ENCODE assay signal across 8 cellular contexts in the genomic region with DNA sequence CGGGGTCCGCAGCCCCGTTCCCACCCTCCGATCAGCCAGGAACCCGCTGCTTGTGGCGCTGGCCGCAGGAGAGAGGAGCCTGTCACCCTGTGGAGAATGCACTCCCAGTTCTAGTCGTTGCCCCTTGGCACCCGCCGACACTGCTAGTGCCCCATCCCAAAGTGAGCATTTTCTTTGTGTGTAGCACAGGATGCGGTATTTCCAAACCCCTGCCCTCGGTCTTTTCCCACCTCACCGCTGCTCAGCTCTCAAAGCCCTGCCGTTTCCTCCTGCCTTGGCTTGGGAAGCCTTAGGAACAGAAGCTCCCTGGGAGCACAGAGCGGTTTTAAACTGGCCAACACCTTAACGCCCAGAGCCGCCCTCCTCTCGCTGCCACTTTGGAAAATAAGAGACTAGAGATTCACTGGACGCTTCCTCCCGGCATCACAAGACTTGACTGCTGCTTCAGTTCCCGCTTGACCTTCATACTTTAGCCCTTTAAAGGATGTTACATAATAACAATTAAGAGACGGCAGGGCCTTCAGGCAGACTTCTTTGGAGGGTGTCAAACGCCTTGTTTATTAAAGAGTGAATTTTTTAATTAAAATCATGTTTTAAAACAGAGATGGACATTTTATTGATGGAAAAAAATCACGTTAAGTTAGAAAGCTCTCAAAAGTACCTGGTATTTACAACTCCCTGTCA. TPM values are rescaled to one million over a fixed set of nuclear protein-coding genes. Genes with fewer than 3 reads are reported as not detected.
DNase-seq lines count a peak whose midpoint lies in the region; ATAC-seq and TF ChIP-seq lines count a peak whose summit lies in the region.

No MANE protein-coding gene starts in this region.

- H3K36me3 ChIP-seq in ectodermal cell (ENCODE audit: control insufficient read depth, insufficient read depth, low read length) (no peaks in the 10 kb centered on the region), right lobe of liver (peaks cover 0 to 4% (median 1%) of the 10 kb centered on the region in 4 donors)

- in situ Hi-C loops in KBM-7 (cut with MboI; ENCODE audit: low pct_unique_long_range_greater_than_20kb, low sequenced_read_pairs), result no loop called here

- DNase-seq in AG09309 (ENCODE audit: low read depth) (no peak), KBM-7 (peak; percentile 60), WTC11 (ENCODE audit: low spot score) (peak; percentile 43), right lobe of liver (peak; percentile 49 to 61 (median 58)), NCI-H2029 treated with DMSO at 0.1 percent for 48 hours (lab: John Stamatoyannopoulos, UW) (no peak)
- peak in 1 of 2 donors; percentile 36 for DNase-seq in stimulated activated effector memory CD8-positive, alpha-beta T cell treated with anti-CD3 and anti-CD28 coated beads, Interleukin-12 subunit alpha, Interleukin-12 subunit beta, amount 100 ng/mL, for 72 hours (ENCODE audit: low spot score in 2 of 2)

- no peaks in the 10 kb centered on the region; the same call in 1 of the 2 replicates for H3K27me3 Mint-ChIP-seq in WTC11 (ENCODE audit: low read depth)

- peaks cover 34% of the 10 kb centered on the region for H3K4me1 Mint-ChIP-seq in WTC11
- peaks cover 13% of the 10 kb centered on the region for H3K4me1 Mint-ChIP-seq in stimulated activated effector memory CD8-positive, alpha-beta T cell treated with anti-CD3 and anti-CD28 coated beads, Interleukin-12 subunit alpha, Interleukin-12 subunit beta, amount 100 ng/mL, for 72 hours

- H3K27ac ChIP-seq in ectodermal cell (ENCODE audit: insufficient read depth, low read depth, low read length, poor library complexity, severe bottlenecking) (peak overlapping the region; percentile 72), right lobe of liver (peak overlapping the region; percentile 97 to 98 (median 98))

- H3K9me3 Mint-ChIP-seq in WTC11, result peaks cover 3% of the 10 kb centered on the region; the same call in 1 of the 2 replicates
- no peaks in the 10 kb centered on the region for H3K9me3 Mint-ChIP-seq in stimulated activated effector memory CD8-positive, alpha-beta T cell treated with anti-CD3 and anti-CD28 coated beads, Interleukin-12 subunit alpha, Interleukin-12 subunit beta, amount 100 ng/mL, for 72 hours

- no peaks in the 10 kb centered on the region for H3K36me3 Mint-ChIP-seq in WTC11
- H3K36me3 Mint-ChIP-seq in stimulated activated effector memory CD8-positive, alpha-beta T cell treated with anti-CD3 and anti-CD28 coated beads, Interleukin-12 subunit alpha, Interleukin-12 subunit beta, amount 100 ng/mL, for 72 hours, result peaks cover 22% of the 10 kb centered on the region

- no peaks in the 10 kb centered on the region for H3K27me3 ChIP-seq in ectodermal cell (ENCODE audit: control insufficient read depth, insufficient read depth, low read length, poor library complexity, severe bottlenecking)
- no peaks in the 10 kb centered on the region for H3K27me3 ChIP-seq in right lobe of liver

- H3K9me3 ChIP-seq in ectodermal cell (ENCODE audit: control insufficient read depth, low read length) (no peaks in the 10 kb centered on the region), right lobe of liver (no peaks in the 10 kb centered on the region)

- peaks cover 3% of the 10 kb centered on the region for H3K4me1 ChIP-seq in ectodermal cell (ENCODE audit: control insufficient read depth, insufficient read depth, low read length)
- H3K4me1 ChIP-seq in right lobe of liver, result peaks cover 0 to 28% (median 8%) of the 10 kb centered on the region in 4 donors

- H3K4me3 ChIP-seq in AG09309 (ENCODE audit: control insufficient read depth, low read depth, low read length) (peak overlapping the region; percentile 94), ectodermal cell (ENCODE audit: insufficient read depth, low read depth, low read length) (peak overlapping the region; percentile 78), right lobe of liver (peak overlapping the region; percentile 88 to 92 (median 88))

- peak overlapping the region; percentile 91 for H3K27ac Mint-ChIP-seq in WTC11
- H3K27ac Mint-ChIP-seq in stimulated activated effector memory CD8-positive, alpha-beta T cell treated with anti-CD3 and anti-CD28 coated beads, Interleukin-12 subunit alpha, Interleukin-12 subunit beta, amount 100 ng/mL, for 72 hours, result peak overlapping the region; percentile 95

- peak overlapping the region; percentile 87 for H3K4me3 Mint-ChIP-seq in WTC11
- peak overlapping the region; percentile 91 for H3K4me3 Mint-ChIP-seq in stimulated activated effector memory CD8-positive, alpha-beta T cell treated with anti-CD3 and anti-CD28 coated beads, Interleukin-12 subunit alpha, Interleukin-12 subunit beta, amount 100 ng/mL, for 72 hours

- no peak for TF ChIP-seq POLR2A in right lobe of liver (IDR thresholded peaks at IDR 0.05)

- POLR2A ChIA-PET in WTC11 (lab: Charles Lee), result no interaction called here

- TF ChIP-seq CTCF in AG09309 (IDR thresholded peaks at IDR 0.05; ENCODE audit: control insufficient read depth, insufficient read depth, low read depth, low read length, missing control alignments), result no peak
- TF ChIP-seq CTCF in WTC11 (IDR thresholded peaks at IDR 0.05), result no peak
- TF ChIP-seq CTCF in right lobe of liver (IDR thresholded peaks at IDR 0.05), result no peak

- intact Hi-C loops in right lobe of liver (cut with DNase I), result no loop called here

- 5 to 6% methylated on average over 23 to 24 of the region's 24 CpGs for WGBS in ectodermal cell, 2 experiments
- 0% methylated on average over 14 of the region's 24 CpGs for WGBS in right lobe of liver (ENCODE audit: insufficient coverage, low coverage, low lambda C conversion rate, missing lambda C conversion rate)

- ATAC-seq in GM19043 (IDR thresholded peaks at IDR 0.05; ENCODE audit: low read depth, unreplicated experiment) (peak; percentile 0), WTC11 (peak; percentile 56), right lobe of liver (peak; percentile 29 to 42 (median 40))
- ATAC-seq in stimulated activated effector memory CD8-positive, alpha-beta T cell treated with anti-CD3 and anti-CD28 coated beads, Interleukin-12 subunit alpha, Interleukin-12 subunit beta, amount 100 ng/mL, for 72 hours, result peak; percentile 12

- CTCF ChIA-PET in WTC11 (lab: Charles Lee), result interaction anchor here (0.7 to 2.4 kb wide), 7 partner anchors 10 to 1172 kb away, joined by 3 to 7 read pairs (median 4); a partner anchor contains a TSS

TF ChIP-seq in WTC11, 78 proteins besides CTCF, POLR2A, EP300 and RAD21 (continues in another document):
- TF ChIP-seq, protein P1, sequence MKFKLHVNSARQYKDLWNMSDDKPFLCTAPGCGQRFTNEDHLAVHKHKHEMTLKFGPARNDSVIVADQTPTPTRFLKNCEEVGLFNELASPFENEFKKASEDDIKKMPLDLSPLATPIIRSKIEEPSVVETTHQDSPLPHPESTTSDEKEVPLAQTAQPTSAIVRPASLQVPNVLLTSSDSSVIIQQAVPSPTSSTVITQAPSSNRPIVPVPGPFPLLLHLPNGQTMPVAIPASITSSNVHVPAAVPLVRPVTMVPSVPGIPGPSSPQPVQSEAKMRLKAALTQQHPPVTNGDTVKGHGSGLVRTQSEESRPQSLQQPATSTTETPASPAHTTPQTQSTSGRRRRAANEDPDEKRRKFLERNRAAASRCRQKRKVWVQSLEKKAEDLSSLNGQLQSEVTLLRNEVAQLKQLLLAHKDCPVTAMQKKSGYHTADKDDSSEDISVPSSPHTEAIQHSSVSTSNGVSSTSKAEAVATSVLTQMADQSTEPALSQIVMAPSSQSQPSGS (CRISPR knock-in tag; IDR thresholded peaks at IDR 0.05; ENCODE audit: borderline replicate concordance, low read depth), result no peak
- TF ChIP-seq TCF7 (CRISPR knock-in tag; IDR thresholded peaks at IDR 0.05; ENCODE audit: low read depth) (no peak), ZNF121 (CRISPR knock-in tag; IDR thresholded peaks at IDR 0.05) (peak; percentile 74; the same call in 1 of the 2 replicates), ETV6 (CRISPR knock-in tag; IDR thresholded peaks at IDR 0.05) (0 out of 2 replicates have a peak, but pooled peaks have one; percentile 27), ZNF671 (CRISPR knock-in tag; IDR thresholded peaks at IDR 0.05) (no peak), NFE2L1 (CRISPR knock-in tag; IDR thresholded peaks at IDR 0.05) (peak; percentile 55; the same call in 1 of the 2 replicates), SP1 (CRISPR knock-in tag; conservative IDR thresholded peaks at IDR 0.05) (0 out of 2 replicates have a peak, but pooled peaks have one; percentile 15)
- TF ChIP-seq, protein P2, sequence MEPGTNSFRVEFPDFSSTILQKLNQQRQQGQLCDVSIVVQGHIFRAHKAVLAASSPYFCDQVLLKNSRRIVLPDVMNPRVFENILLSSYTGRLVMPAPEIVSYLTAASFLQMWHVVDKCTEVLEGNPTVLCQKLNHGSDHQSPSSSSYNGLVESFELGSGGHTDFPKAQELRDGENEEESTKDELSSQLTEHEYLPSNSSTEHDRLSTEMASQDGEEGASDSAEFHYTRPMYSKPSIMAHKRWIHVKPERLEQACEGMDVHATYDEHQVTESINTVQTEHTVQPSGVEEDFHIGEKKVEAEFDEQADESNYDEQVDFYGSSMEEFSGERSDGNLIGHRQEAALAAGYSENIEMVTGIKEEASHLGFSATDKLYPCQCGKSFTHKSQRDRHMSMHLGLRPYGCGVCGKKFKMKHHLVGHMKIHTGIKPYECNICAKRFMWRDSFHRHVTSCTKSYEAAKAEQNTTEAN (CRISPR knock-in tag; IDR thresholded peaks at IDR 0.05), result 0 out of 2 replicates have a peak, but pooled peaks have one; percentile 14
- TF ChIP-seq, protein P3, sequence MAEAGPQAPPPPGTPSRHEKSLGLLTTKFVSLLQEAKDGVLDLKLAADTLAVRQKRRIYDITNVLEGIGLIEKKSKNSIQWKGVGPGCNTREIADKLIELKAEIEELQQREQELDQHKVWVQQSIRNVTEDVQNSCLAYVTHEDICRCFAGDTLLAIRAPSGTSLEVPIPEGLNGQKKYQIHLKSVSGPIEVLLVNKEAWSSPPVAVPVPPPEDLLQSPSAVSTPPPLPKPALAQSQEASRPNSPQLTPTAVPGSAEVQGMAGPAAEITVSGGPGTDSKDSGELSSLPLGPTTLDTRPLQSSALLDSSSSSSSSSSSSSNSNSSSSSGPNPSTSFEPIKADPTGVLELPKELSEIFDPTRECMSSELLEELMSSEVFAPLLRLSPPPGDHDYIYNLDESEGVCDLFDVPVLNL (CRISPR knock-in tag; IDR thresholded peaks at IDR 0.05; ENCODE audit: borderline replicate concordance, low read depth), result 0 out of 2 replicates have a peak, but pooled peaks have one; percentile 31

RNA-seq across cellular contexts. Expression of a gene that starts 0.8 kb away (rescaled TPM):
- total RNA-seq in WTC11 (2021) (2.0 to 3.1 TPM (median 2.2 TPM) in 3 replicates), right lobe of liver (100 to 1,000 TPM in 2 of 6 experiments, 10 to 100 TPM in 4; 82.4 to 199 (median 94.1) TPM)
- polyA plus RNA-seq in ectodermal cell (2013, experiment 1 of 4), result 3.3 TPM
- polyA plus RNA-seq in ectodermal cell (2013, experiment 2 of 4), result 4.8 TPM
- polyA plus RNA-seq in ectodermal cell (2013, experiment 3 of 4), result 3.6 TPM
- 3.1 TPM for polyA plus RNA-seq in ectodermal cell (2013, experiment 4 of 4)

RNA-seq across cellular contexts. Expression of a gene that starts 35.1 kb away (rescaled TPM):
- total RNA-seq in WTC11 (2021) (9.8 to 10.1 TPM (median 10.1 TPM) in 3 replicates), right lobe of liver (100 to 1,000 TPM in 2 of 6 experiments, 10 to 100 TPM in 4; 48.1 to 130 (median 75.8) TPM)
- 0.39 TPM for polyA plus RNA-seq in ectodermal cell (2013, experiment 1 of 4)
- polyA plus RNA-seq in ectodermal cell (2013, experiment 2 of 4), result 0.12 TPM
- polyA plus RNA-seq in ectodermal cell (2013, experiment 3 of 4), result not detected
- not detected for polyA plus RNA-seq in ectodermal cell (2013, experiment 4 of 4)

Comparison
In these comparisons a context has a peak if more than half of its experiments do, and no peak if none do; other contexts are left out.
1. DNase-seq: peak in KBM-7 (single experiment), WTC11 (single experiment) and right lobe of liver (3 of 3); none in AG09309 (single experiment) and NCI-H2029 treated with DMSO at 0.1 percent for 48 hours (single experiment).
2. ATAC-seq: peak in every context shown above with its lines; median percentile 56 in WTC11; 40 in right lobe of liver; 12 in stimulated activated effector memory CD8-positive, alpha-beta T cell treated with anti-CD3 and anti-CD28 coated beads, Interleukin-12 subunit alpha, Interleukin-12 subunit beta, amount 100 ng/mL, for 72 hours; 0 in GM19043.
3. RNA of a gene that starts 0.8 kb away (total RNA-seq): 82.4 to 199 TPM in right lobe of liver; 2.0 to 3.1 TPM in WTC11; every median in the first group is over 10 times any median in the second.
4. Peak in every context shown above with its lines, with median percentiles within 50 percentile points of each other: H3K4me3 ChIP-seq.